ENCODE assay signal across 10 cellular contexts in the genomic region with DNA sequence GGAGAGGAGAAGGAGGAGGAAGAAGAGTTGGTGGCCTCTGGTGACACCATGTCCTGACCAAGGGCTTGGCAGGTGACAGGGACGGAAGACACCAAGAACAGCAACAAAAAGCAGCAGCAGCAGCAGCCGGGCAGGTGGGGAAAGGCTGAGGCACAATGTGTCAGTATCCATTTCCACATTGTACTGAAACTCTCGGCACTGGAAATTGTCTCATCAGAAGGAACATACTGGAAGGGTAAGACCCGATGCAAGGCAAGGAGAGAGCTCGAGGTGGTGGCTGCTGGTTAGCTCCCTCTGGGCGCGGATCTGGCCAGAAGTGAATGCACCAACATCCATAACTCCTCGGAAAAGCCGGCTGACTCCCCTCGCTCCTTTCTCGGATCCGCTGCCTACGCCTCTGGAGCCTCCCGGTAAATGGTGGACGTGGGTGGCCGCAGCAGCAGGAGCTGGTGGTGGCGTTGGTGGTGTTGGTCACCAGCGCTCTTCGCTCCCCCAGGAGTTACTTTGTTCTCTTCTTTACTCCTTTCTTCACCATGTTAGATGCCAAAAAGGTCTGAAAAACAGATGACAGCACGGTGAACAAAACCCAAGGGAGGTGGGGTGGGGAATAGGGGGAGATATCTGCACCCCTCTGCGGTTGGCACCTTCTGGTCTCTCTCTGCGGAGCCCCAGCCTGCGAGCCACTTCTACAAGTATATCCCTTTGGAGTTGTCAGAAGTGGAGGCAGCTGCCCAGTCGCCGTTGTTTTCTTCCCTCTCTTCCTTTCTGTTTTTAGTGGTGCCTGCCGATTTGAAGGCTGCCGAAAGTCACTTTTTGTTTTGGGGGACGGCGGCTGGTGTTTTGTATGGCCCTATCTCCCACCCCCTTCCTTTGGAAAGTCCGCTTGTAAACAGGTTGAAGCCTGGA. TPM values are rescaled to one million over a fixed set of nuclear protein-coding genes. Genes with fewer than 3 reads are reported as not detected.
DNase-seq lines count a peak whose midpoint lies in the region; ATAC-seq and TF ChIP-seq lines count a peak whose summit lies in the region.
"Had no signal": no experiment of that assay in that cellular context is flagged by ENCODE, and none has a peak within 500 bp of the region (broad histone marks: within the 10 kb centered on the region; RNA-seq: fewer than 3 reads in every experiment).

No MANE protein-coding gene starts in this region.

- H3K4me3 ChIP-seq in Panc1 (ENCODE audit: low read depth in 2 of 2, low read length in 2 of 2) (peak overlapping the region; percentile 25 to 50), fibroblast of the aortic adventitia (ENCODE audit: low read depth, low read length) (peak overlapping the region; percentile 58)

- CTCF ChIA-PET in Panc1 (lab: Charles Lee): no interaction called here

- intact Hi-C loops in Panc1 (cut with micrococcal nuclease; ENCODE audit: unreplicated experiment): no loop called here

- no peak for TF ChIP-seq CTCF in Panc1 (IDR thresholded peaks at IDR 0.05)
- TF ChIP-seq CTCF in fibroblast of the aortic adventitia (IDR thresholded peaks at IDR 0.05; ENCODE audit: insufficient read depth, low read length): no peak

- peak; percentile 67 for ATAC-seq in Panc1

- in situ Hi-C loops in Panc1 (cut with HindIII; ENCODE audit: low pct_unique_long_range_greater_than_20kb, low sequenced_read_pairs): no loop called here

- H3K27me3 ChIP-seq in Panc1 (ENCODE audit: control insufficient read depth, insufficient read depth, low read length): peaks cover 28% of the 10 kb centered on the region

- peaks cover 3% of the 10 kb centered on the region; the same call in 1 of the 2 replicates for H3K36me3 ChIP-seq in Panc1 (ENCODE audit: control insufficient read depth, insufficient read depth, low read length)

- POLR2A ChIA-PET in Panc1 (lab: Charles Lee): no interaction called here

- no TSS peak for BruUV-seq in Panc1 (replicated peaks; lab: Mats Ljungman, UMichigan)

- H3K4me1 ChIP-seq in Panc1 (ENCODE audit: control insufficient read depth, insufficient read depth, low read length): peaks cover 10% of the 10 kb centered on the region

- DNase-seq in AG20443 (ENCODE audit: low spot score) (peak; percentile 47), Panc1 (ENCODE audit: low read depth, low spot score) (no peak), fibroblast of the aortic adventitia (ENCODE audit: low read depth) (peak; percentile 3), occipital lobe (lab: John Stamatoyannopoulos, UW) (peak; percentile 15), SW480 (ENCODE audit: low spot score) (no peak), kidney tubule cell (ENCODE audit: low spot score) (no peak)
- DNase-seq in stimulated activated CD4-positive, alpha-beta T cell treated with anti-CD3 and anti-CD28 coated beads, Interleukin-2, amount 100 ng/mL, for 48 hours: no peak
- DNase-seq in stimulated activated CD4-positive, alpha-beta T cell treated with anti-CD3 and anti-CD28 coated beads, Interleukin-12 subunit alpha, Interleukin-12 subunit beta, amount 100 ng/mL, for 4 hours: no peak
- DNase-seq: activated T-cell treated with anti-CD3 and anti-CD28 coated beads, Interleukin-2, amount 50 U/mL, for 4 hours had no signal

- H3K27ac ChIP-seq in Panc1 (ENCODE audit: low read length): no peak overlapping the region

- no peaks in the 10 kb centered on the region for H3K9me3 ChIP-seq in Panc1 (ENCODE audit: control insufficient read depth, insufficient read depth, low read depth, low read length)

RNA-seq across cellular contexts. Expression of gene FGF10, which starts 0.5 kb away (rescaled TPM):
- total RNA-seq in Panc1 (2021; ENCODE audit: unreplicated experiment): not detected
- not detected for polyA plus RNA-seq in Panc1 (2012; ENCODE audit: insufficient read length)
- 0.16 and 1.2 TPM in 2 replicates for total RNA-seq in fibroblast of the aortic adventitia (ENCODE audit: low replicate concordance)
- total RNA-seq in occipital lobe: 0.47 TPM
- total RNA-seq: activated T-cell treated with anti-CD3 and anti-CD28 coated beads, Interleukin-2, amount 50 U/mL, for 4 hours had no signal
- polyA plus RNA-seq: IgD-negative memory B cell had no signal

Comparison
In these comparisons a context has a peak if more than half of its experiments do, and no peak if none do; other contexts are left out.
1. DNase-seq: peak in AG20443 (single experiment), fibroblast of the aortic adventitia (single experiment) and occipital lobe (single experiment); none in Panc1 (single experiment), stimulated activated CD4-positive, alpha-beta T cell treated with anti-CD3 and anti-CD28 coated beads, Interleukin-2, amount 100 ng/mL, for 48 hours (0 of 2), stimulated activated CD4-positive, alpha-beta T cell treated with anti-CD3 and anti-CD28 coated beads, Interleukin-12 subunit alpha, Interleukin-12 subunit beta, amount 100 ng/mL, for 4 hours (single experiment), SW480 (single experiment) and kidney tubule cell (single experiment).